In genomic region chr11:21485011-21485410, GRCh38 we compare ENCODE assay signal across 31 cellular contexts.
"Had no signal": no experiment of that assay in that cellular context is flagged by ENCODE, and none has a peak within 500 bp of the region (broad histone marks: within the 10 kb centered on the region; RNA-seq: fewer than 3 reads in every experiment).

No MANE protein-coding gene starts in this region.

- H3K4me3 Mint-ChIP-seq: activated B cell treated with CpG ODN at 0.5 μM for 24 hours; activated CD8-positive, alpha-beta T cell treated with anti-CD3 and anti-CD28 coated beads for 36 hours; activated naive CD4-positive, alpha-beta T cell treated with anti-CD3 and anti-CD28 coated beads for 36 hours; activated naive CD4-positive, alpha-beta T cell treated with anti-CD3 and anti-CD28 coated beads, Interleukin-2, amount 50 U/mL, for 24 hours; activated naive CD8-positive, alpha-beta T cell treated with anti-CD3 and anti-CD28 coated beads for 36 hours; activated naive CD8-positive, alpha-beta T cell treated with anti-CD3 and anti-CD28 coated beads, Interleukin-2, amount 50 U/mL, for 24 hours; activated T-cell treated with anti-CD3 and anti-CD28 coated beads, Interleukin-2, amount 50 U/mL, for 4 hours; brain; dendritic cell treated with granulocyte-macrophage colony-stimulating factor and Interleukin-4, amounts not matched to agents 40 ng/mL and 50 ng/mL, for 4 days; effector memory CD8-positive, alpha-beta T cell had no signal

- H3K27ac ChIP-seq: adrenal gland, ascending aorta, breast epithelium, cardiac muscle cell, coronary artery, esophagus squamous epithelium, gastroesophageal sphincter, WERI-Rb-1 had no signal

- ATAC-seq: activated CD4-positive, CD25-positive, alpha-beta regulatory T cell treated with anti-CD3 and anti-CD28 coated beads, Interleukin-2, amount 50 U/mL, for 24 hours; activated CD8-positive, alpha-beta T cell treated with anti-CD3 and anti-CD28 coated beads for 36 hours; activated naive CD8-positive, alpha-beta T cell treated with anti-CD3 and anti-CD28 coated beads, Interleukin-2, amount 50 U/mL, for 24 hours; activated T-cell treated with anti-CD3 and anti-CD28 coated beads, Interleukin-2, amount 50 U/mL, for 4 hours; effector memory CD8-positive, alpha-beta T cell; gastroesophageal sphincter had no signal

- H3K27me3 Mint-ChIP-seq: activated B cell treated with CpG ODN at 0.5 μM for 24 hours; activated CD8-positive, alpha-beta T cell treated with anti-CD3 and anti-CD28 coated beads for 36 hours; activated naive CD4-positive, alpha-beta T cell treated with anti-CD3 and anti-CD28 coated beads, Interleukin-2, amount 50 U/mL, for 24 hours; activated naive CD8-positive, alpha-beta T cell treated with anti-CD3 and anti-CD28 coated beads for 36 hours; activated naive CD8-positive, alpha-beta T cell treated with anti-CD3 and anti-CD28 coated beads, Interleukin-2, amount 50 U/mL, for 24 hours; effector memory CD8-positive, alpha-beta T cell had no signal

- H3K36me3 Mint-ChIP-seq: activated naive CD4-positive, alpha-beta T cell treated with anti-CD3 and anti-CD28 coated beads, Interleukin-2, amount 50 U/mL, for 24 hours; activated naive CD8-positive, alpha-beta T cell treated with anti-CD3 and anti-CD28 coated beads for 36 hours; brain had no signal

- H3K4me1 Mint-ChIP-seq: activated B cell treated with CpG ODN at 0.5 μM for 24 hours; activated naive CD4-positive, alpha-beta T cell treated with anti-CD3 and anti-CD28 coated beads, Interleukin-2, amount 50 U/mL, for 24 hours; activated naive CD8-positive, alpha-beta T cell treated with anti-CD3 and anti-CD28 coated beads for 36 hours; activated naive CD8-positive, alpha-beta T cell treated with anti-CD3 and anti-CD28 coated beads, Interleukin-2, amount 50 U/mL, for 24 hours; brain had no signal

- H3K4me1 ChIP-seq: adrenal gland, ascending aorta, breast epithelium, esophagus squamous epithelium, gastroesophageal sphincter had no signal

- H3K27ac Mint-ChIP-seq: activated B cell treated with CpG ODN at 0.5 μM for 24 hours; activated CD8-positive, alpha-beta T cell treated with anti-CD3 and anti-CD28 coated beads for 36 hours; activated naive CD4-positive, alpha-beta T cell treated with anti-CD3 and anti-CD28 coated beads for 36 hours; activated naive CD4-positive, alpha-beta T cell treated with anti-CD3 and anti-CD28 coated beads, Interleukin-2, amount 50 U/mL, for 24 hours; activated naive CD8-positive, alpha-beta T cell treated with anti-CD3 and anti-CD28 coated beads for 36 hours; activated naive CD8-positive, alpha-beta T cell treated with anti-CD3 and anti-CD28 coated beads, Interleukin-2, amount 50 U/mL, for 24 hours; activated T-helper 2 cell treated with anti-CD3 and anti-CD28 coated beads, Interferon-gamma antibody, Interleukin-2, Interleukin-4, amounts not matched to agents 10 μg/mL and 5 μg/mL and 100 μg/mL, durations not matched to agents 14 hours and 24 hours and 36 hours; brain; dendritic cell treated with granulocyte-macrophage colony-stimulating factor and Interleukin-4, amounts not matched to agents 40 ng/mL and 50 ng/mL, for 4 days; effector memory CD8-positive, alpha-beta T cell had no signal

- DNase-seq: activated B cell treated with CpG ODN at 0.5 μM for 24 hours; activated CD4-positive, alpha-beta T cell treated with anti-CD3 and anti-CD28 coated beads for 48 hours; activated CD4-positive, alpha-beta T cell treated with anti-CD3 and anti-CD28 coated beads, Interleukin-2, amount 50 U/mL, for 1 hour; activated CD4-positive, alpha-beta T cell treated with anti-CD3 and anti-CD28 coated beads, Interleukin-2, amount 50 U/mL, for 48 hours; activated CD8-positive, alpha-beta memory T cell treated with anti-CD3 and anti-CD28 coated beads for 24 hours; activated CD8-positive, alpha-beta T cell treated with anti-CD3 and anti-CD28 coated beads for 36 hours; activated effector memory CD4-positive, alpha-beta T cell treated with anti-CD3 and anti-CD28 coated beads, Interleukin-2, amount 50 U/mL, for 16 hours; activated naive CD4-positive, alpha-beta T cell treated with anti-CD3 and anti-CD28 coated beads for 36 hours; activated naive CD8-positive, alpha-beta T cell treated with anti-CD3 and anti-CD28 coated beads for 36 hours; activated naive CD8-positive, alpha-beta T cell treated with anti-CD3 and anti-CD28 coated beads, Interleukin-2, amount 50 U/mL, for 24 hours; activated T-cell treated with anti-CD3 and anti-CD28 coated beads, Interleukin-2, amount 50 U/mL, for 4 hours; adrenal gland; central memory CD4-positive, alpha-beta T cell; cerebellar nuclear complex; effector CD4-positive, alpha-beta T cell; effector memory CD8-positive, alpha-beta T cell; erythroblast; esophagus squamous epithelium; foreskin melanocyte; T1000; WERI-Rb-1 had no signal

- H3K36me3 ChIP-seq: adrenal gland, ascending aorta, breast epithelium, cardiac muscle cell, esophagus squamous epithelium, gastroesophageal sphincter, WERI-Rb-1 had no signal

- H3K9me3 ChIP-seq: adrenal gland, ascending aorta, breast epithelium, esophagus squamous epithelium, gastroesophageal sphincter had no signal

- H3K4me3 ChIP-seq: adrenal gland, ascending aorta, breast epithelium, cardiac muscle cell, coronary artery, esophagus squamous epithelium, gastroesophageal sphincter had no signal

- H3K27me3 ChIP-seq: adrenal gland, ascending aorta, breast epithelium, cardiac muscle cell, esophagus squamous epithelium, gastroesophageal sphincter had no signal

- H3K9me3 Mint-ChIP-seq: dendritic cell treated with granulocyte-macrophage colony-stimulating factor and Interleukin-4, amounts not matched to agents 40 ng/mL and 50 ng/mL, for 4 days had no signal
